8 cellular contexts compared by ENCODE assay signal in the genomic region with DNA sequence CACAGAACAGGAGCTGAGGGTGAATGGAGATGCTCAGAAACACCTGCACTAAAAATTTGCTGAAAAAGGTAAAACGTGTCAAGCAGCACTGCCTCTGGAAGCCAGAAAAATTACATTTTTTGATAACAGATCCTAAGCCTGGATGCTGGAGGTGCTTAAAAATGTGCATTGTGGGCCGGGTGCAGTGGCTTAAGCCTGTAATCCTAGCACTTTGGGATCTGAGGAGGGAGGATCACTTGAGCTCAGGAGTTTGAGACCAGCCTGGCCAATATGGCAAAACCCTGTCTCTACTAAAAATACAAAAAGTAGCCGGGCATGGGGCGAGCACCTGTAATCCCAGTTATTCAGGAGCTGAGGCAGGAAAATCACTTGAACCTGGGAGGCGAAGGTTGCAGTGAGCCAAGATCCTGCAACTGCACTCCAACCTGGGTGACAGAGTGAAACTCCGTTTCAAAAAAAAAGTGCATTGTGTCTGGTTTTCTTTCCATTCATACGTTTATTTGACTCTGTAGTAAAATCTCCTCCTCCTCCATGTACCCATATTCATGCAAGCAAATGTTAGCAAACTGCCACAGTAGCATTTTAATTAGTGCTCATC. TPM values are rescaled to one million over a fixed set of nuclear protein-coding genes. Genes with fewer than 3 reads are reported as not detected.
DNase-seq lines count a peak whose midpoint lies in the region; ATAC-seq, FAIRE-seq and TF ChIP-seq lines count a peak whose summit lies in the region.

No MANE protein-coding gene starts in this region.

- peak overlapping the region; percentile 93 for H3K4me2 ChIP-seq in K562 (ENCODE audit: insufficient read depth, low read length)

- H3K9me3 ChIP-seq in K562 (replicated peaks; ENCODE audit: control insufficient read depth, insufficient read depth, low read depth, low read length), result no peaks in the 10 kb centered on the region
- H3K9me3 ChIP-seq in mononuclear cell (ENCODE audit: low read depth, low read length), result no peaks in the 10 kb centered on the region

- H2AFZ ChIP-seq in ACC112 (ENCODE audit: low read length, unreplicated experiment), result peak overlapping the region; percentile 67
- H2AFZ ChIP-seq in K562 (ENCODE audit: low read depth, low read length), result peak overlapping the region; percentile 99

- CTCF ChIA-PET in K562 (lab: Yijun Ruan, JAX; ENCODE audit: low intra/inter-chr PET ratio), result no interaction called here

- BruUV-seq in K562 (replicated peaks; lab: Mats Ljungman, UMichigan), result no TSS peak

- POLR2A ChIA-PET in K562 (lab: Yijun Ruan, JAX), result interaction anchor here (0.5 to 0.7 kb wide), 2 partner anchors 25 to 136 kb away, joined by 3 to 4 read pairs; a partner anchor contains a TSS

- H3K79me2 ChIP-seq in ACC112 (ENCODE audit: control insufficient read depth, insufficient read depth, low read length, unreplicated experiment), result no peaks in the 10 kb centered on the region
- H3K79me2 ChIP-seq in K562 (ENCODE audit: control insufficient read depth, insufficient read depth, low read length), result no peaks in the 10 kb centered on the region

- intact Hi-C loops in K562 (cut with micrococcal nuclease), result no loop called here

- H3K27me3 ChIP-seq in ACC112 (ENCODE audit: insufficient read depth, low read length) (no peaks in the 10 kb centered on the region), K562 (ENCODE audit: control insufficient read depth in 2 of 2, insufficient read depth in 2 of 2, low read length in 2 of 2) (no peaks in the 10 kb centered on the region), mononuclear cell (ENCODE audit: insufficient read depth, low read length) (no peaks in the 10 kb centered on the region)

- ATAC-seq in HG02970 (IDR thresholded peaks at IDR 0.05; ENCODE audit: low FRiP score, unreplicated experiment) (peak; percentile 14), K562 (peak; percentile 34), GM18511 (IDR thresholded peaks at IDR 0.05; ENCODE audit: unreplicated experiment) (no peak)

- peak overlapping the region; percentile 79 for H3K4me3 ChIP-seq in ACC112 (ENCODE audit: low read depth, low read length)
- H3K4me3 ChIP-seq in K562, result peak overlapping the region; percentile 54
- H3K4me3 ChIP-seq in mononuclear cell (ENCODE audit: low read length), result peak overlapping the region; percentile 74

- TF ChIP-seq RAD21 in K562 (CRISPR knock-in tag; conservative IDR thresholded peaks at IDR 0.05 in 1 of 2, IDR thresholded peaks at IDR 0.05 in 1 of 2), result 0 out of 4 replicates have a peak, but pooled peaks of 1 of the 2 experiments have one; percentile 1

- TF ChIP-seq POLR2A in K562 (conservative IDR thresholded peaks at IDR 0.05), result no peak

- WGBS in K562 (ENCODE audit: insufficient coverage, low coverage, missing lambda C conversion rate), result 18% methylated on average over 7 of the region's 7 CpGs

- no peak for FAIRE-seq in K562 (lab: Jason Lieb, UNC)

- H3K36me3 ChIP-seq in ACC112 (ENCODE audit: insufficient read depth, low read length) (no peaks in the 10 kb centered on the region), K562 (ENCODE audit: control insufficient read depth, insufficient read depth, low read length) (no peaks in the 10 kb centered on the region)

- no peaks in the 10 kb centered on the region for H4K20me1 ChIP-seq in K562 (replicated peaks; ENCODE audit: control insufficient read depth, insufficient read depth, low read length)

- no peak for TF ChIP-seq EP300 in K562 (IDR thresholded peaks at IDR 0.05; ENCODE audit: low read length)

- no peaks in the 10 kb centered on the region for H3K9me1 ChIP-seq in K562 (ENCODE audit: control insufficient read depth, insufficient read depth, low read length)

- peak overlapping the region; percentile 53 for H3K27ac ChIP-seq in ACC112 (ENCODE audit: low read depth, low read length)
- H3K27ac ChIP-seq in K562 (ENCODE audit: extremely low read depth, low read depth, low read length), result peak overlapping the region; percentile 73

- no peak for DNase-seq in K562 (ENCODE audit: extremely low read depth in 1 of 4, low spot score in 3 of 4)
- DNase-seq in SK-N-DZ (ENCODE audit: low spot score), result no peak
- no peak for DNase-seq in HuH-7 (ENCODE audit: low spot score)
- DNase-seq in CD1c-positive myeloid dendritic cell (ENCODE audit: extremely low spot score), result no peak

- in situ Hi-C loops in K562 (cut with MboI), result no loop called here

- peak overlapping the region; percentile 12 to 75; a peak in 3 of 4 replicates for H3K9ac ChIP-seq in K562 (ENCODE audit: insufficient read depth in 1 of 2, low read depth in 2 of 2, low read length in 2 of 2)

- TF ChIP-seq CTCF in K562 (IDR thresholded peaks at IDR 0.05 in 2 of 3, conservative IDR thresholded peaks at IDR 0.05 in 1 of 3; ENCODE audit: insufficient read depth in 2 of 3, low read depth in 1 of 3, low read length in 3 of 3), result no peak

- H3K4me1 ChIP-seq in ACC112 (ENCODE audit: control insufficient read depth, insufficient read depth, low read length, unreplicated experiment), result peaks cover 12% of the 10 kb centered on the region
- H3K4me1 ChIP-seq in K562 (replicated peaks in 1 of 2; ENCODE audit: control insufficient read depth in 2 of 2, insufficient read depth in 2 of 2, low read length in 2 of 2), result peaks cover 3 to 22% of the 10 kb centered on the region in 2 experiments; a peak in 4 of 5 replicates
- peaks cover 44% of the 10 kb centered on the region for H3K4me1 ChIP-seq in mononuclear cell (ENCODE audit: insufficient read depth, low read length)

RNA-seq across cellular contexts. Expression of a gene that starts 0.6 kb away (rescaled TPM):
- 27.1 and 31.9 TPM in 2 replicates for total RNA-seq in K562 (2011; cell fraction: chromatin; rRNA removed; ENCODE audit: low replicate concordance)
- 9.3 and 13.9 TPM in 2 replicates for total RNA-seq in K562 (2011; cell fraction: nucleolus; rRNA removed)
- total RNA-seq in K562 (2011; cell fraction: nucleoplasm; rRNA removed), result 16.0 and 21.1 TPM in 2 replicates
- total RNA-seq in K562 (2014; rRNA removed) (2.8 and 3.6 TPM in 2 replicates), K562 (2014; rRNA removed; fragmentation: Illumina TruSeq; extraction: Trizol) (4.3 and 4.7 TPM in 2 replicates), K562 (2015; rRNA removed; fragmentation: Illumina TruSeq; extraction: Trizol) (3.4 and 3.7 TPM in 2 replicates), K562 (2021) (3.9 and 4.2 TPM in 2 replicates), mononuclear cell (51.2 TPM)
- polyA plus RNA-seq in K562 (2011; rRNA removed) (8.5 and 11.2 TPM in 2 replicates), K562 (2014; fragmentation: Illumina TruSeq; extraction: Trizol) (4.2 and 4.7 TPM in 2 replicates), K562 (2014; fragmentation: Nextera tagmentation; extraction: Ambion mirVana) (1 to 10 TPM in 1 of 2 experiments, under 1 TPM in 1; 0.84 to 2.5 TPM), K562 (2014; rRNA removed) (4.0 and 4.1 TPM in 2 replicates)
- 2.8 and 4.4 TPM in 2 replicates for polyA plus RNA-seq in K562 (2011; cell fraction: cytosol; rRNA removed)
- 26.6 and 31.8 TPM in 2 replicates for polyA plus RNA-seq in K562 (2011; cell fraction: nucleus; rRNA removed)
- polyA plus RNA-seq in K562 (2012), result 3.9 and 10.6 TPM in 2 replicates
- polyA minus RNA-seq in K562 (2011; rRNA and poly(A)+ RNA removed), result 9.1 and 10.0 TPM in 2 replicates
- 1.5 and 3.4 TPM in 2 replicates for polyA minus RNA-seq in K562 (2011; cell fraction: cytosol; rRNA and poly(A)+ RNA removed)
- 6.9 and 12.1 TPM in 2 replicates for polyA minus RNA-seq in K562 (2011; cell fraction: nucleus; rRNA and poly(A)+ RNA removed)
- polyA plus RNA-seq in SK-N-DZ (2014; cell fraction: cytosol; rRNA removed), result 0.12 TPM in 1 of 2 replicates, not detected in the other
- 0.08 and 0.46 TPM in 2 replicates for polyA plus RNA-seq in SK-N-DZ (2014; cell fraction: nucleus; rRNA removed)

RNA-seq across cellular contexts. Expression of a gene that starts 18.6 kb away (rescaled TPM):
- 52.6 and 53.2 TPM in 2 replicates for total RNA-seq in K562 (2011; cell fraction: chromatin; rRNA removed; ENCODE audit: low replicate concordance)
- 31.5 and 32.4 TPM in 2 replicates for total RNA-seq in K562 (2011; cell fraction: nucleolus; rRNA removed)
- total RNA-seq in K562 (2011; cell fraction: nucleoplasm; rRNA removed), result 41.5 and 49.2 TPM in 2 replicates
- total RNA-seq in K562 (2014; rRNA removed) (5.9 and 8.1 TPM in 2 replicates), K562 (2014; rRNA removed; fragmentation: Illumina TruSeq; extraction: Trizol) (10.0 and 10.1 TPM in 2 replicates), K562 (2015; rRNA removed; fragmentation: Illumina TruSeq; extraction: Trizol) (7.9 and 8.6 TPM in 2 replicates), K562 (2021) (10.1 and 11.5 TPM in 2 replicates), mononuclear cell (29.2 TPM)
- polyA plus RNA-seq in K562 (2011; rRNA removed) (15.5 and 17.1 TPM in 2 replicates), K562 (2014; fragmentation: Illumina TruSeq; extraction: Trizol) (9.1 and 9.3 TPM in 2 replicates), K562 (2014; fragmentation: Nextera tagmentation; extraction: Ambion mirVana) (10 to 100 TPM in 1 of 2 experiments, 1 to 10 TPM in 1; 8.4 to 11.7 TPM), K562 (2014; rRNA removed) (10.2 and 11.9 TPM in 2 replicates)
- polyA plus RNA-seq in K562 (2011; cell fraction: cytosol; rRNA removed), result 11.3 and 11.6 TPM in 2 replicates
- 46.8 and 65.8 TPM in 2 replicates for polyA plus RNA-seq in K562 (2011; cell fraction: nucleus; rRNA removed)
- 8.6 and 14.3 TPM in 2 replicates for polyA plus RNA-seq in K562 (2012)
- polyA minus RNA-seq in K562 (2011; rRNA and poly(A)+ RNA removed), result 22.6 and 30.6 TPM in 2 replicates
- polyA minus RNA-seq in K562 (2011; cell fraction: cytosol; rRNA and poly(A)+ RNA removed), result 6.9 and 8.7 TPM in 2 replicates
- polyA minus RNA-seq in K562 (2011; cell fraction: nucleus; rRNA and poly(A)+ RNA removed), result 23.0 and 33.8 TPM in 2 replicates
- polyA plus RNA-seq in SK-N-DZ (2014; cell fraction: cytosol; rRNA removed), result 2.0 and 3.3 TPM in 2 replicates
- polyA plus RNA-seq in SK-N-DZ (2014; cell fraction: nucleus; rRNA removed), result 3.6 and 6.1 TPM in 2 replicates

RNA-seq across cellular contexts. Expression of a gene that starts 36.5 kb away (rescaled TPM):
- 20.7 and 24.8 TPM in 2 replicates for total RNA-seq in K562 (2011; cell fraction: chromatin; rRNA removed; ENCODE audit: low replicate concordance)
- 11.8 and 12.0 TPM in 2 replicates for total RNA-seq in K562 (2011; cell fraction: nucleolus; rRNA removed)
- total RNA-seq in K562 (2011; cell fraction: nucleoplasm; rRNA removed), result 14.7 and 20.5 TPM in 2 replicates
- total RNA-seq in K562 (2014; rRNA removed), result 2.7 and 3.1 TPM in 2 replicates
- 5.8 and 6.8 TPM in 2 replicates for total RNA-seq in K562 (2014; rRNA removed; fragmentation: Illumina TruSeq; extraction: Trizol)
- total RNA-seq in K562 (2015; rRNA removed; fragmentation: Illumina TruSeq; extraction: Trizol), result 4.4 and 5.3 TPM in 2 replicates
- 5.1 and 6.4 TPM in 2 replicates for total RNA-seq in K562 (2021)
- polyA plus RNA-seq in K562 (2011; rRNA removed), result 10.1 and 11.2 TPM in 2 replicates
- 3.7 and 5.9 TPM in 2 replicates for polyA plus RNA-seq in K562 (2011; cell fraction: cytosol; rRNA removed)
- 19.2 and 19.7 TPM in 2 replicates for polyA plus RNA-seq in K562 (2011; cell fraction: nucleus; rRNA removed)
- 5.5 and 7.0 TPM in 2 replicates for polyA plus RNA-seq in K562 (2012)
- 6.1 and 7.6 TPM in 2 replicates for polyA plus RNA-seq in K562 (2014; fragmentation: Illumina TruSeq; extraction: Trizol)
- 1 to 10 TPM; 3.5 to 7.5 TPM for polyA plus RNA-seq in K562 (2014; fragmentation: Nextera tagmentation; extraction: Ambion mirVana)
- polyA plus RNA-seq in K562 (2014; rRNA removed), result 6.2 and 7.7 TPM in 2 replicates
- polyA minus RNA-seq in K562 (2011; rRNA and poly(A)+ RNA removed), result 15.3 and 16.2 TPM in 2 replicates
- 4.1 and 5.9 TPM in 2 replicates for polyA minus RNA-seq in K562 (2011; cell fraction: cytosol; rRNA and poly(A)+ RNA removed)
- polyA minus RNA-seq in K562 (2011; cell fraction: nucleus; rRNA and poly(A)+ RNA removed), result 4.7 and 11.4 TPM in 2 replicates
- total RNA-seq in mononuclear cell, result 32.0 TPM
- 0.13 and 0.29 TPM in 2 replicates for polyA plus RNA-seq in SK-N-DZ (2014; cell fraction: cytosol; rRNA removed)
- 0.18 and 2.4 TPM in 2 replicates for polyA plus RNA-seq in SK-N-DZ (2014; cell fraction: nucleus; rRNA removed)

RNA-seq across cellular contexts. Expression of a gene that starts 38.8 kb away (rescaled TPM):
- 19.6 and 24.0 TPM in 2 replicates for total RNA-seq in K562 (2011; cell fraction: chromatin; rRNA removed; ENCODE audit: low replicate concordance)
- total RNA-seq in K562 (2011; cell fraction: nucleolus; rRNA removed), result 4.6 and 4.8 TPM in 2 replicates
- 16.4 and 24.1 TPM in 2 replicates for total RNA-seq in K562 (2011; cell fraction: nucleoplasm; rRNA removed)
- 0.45 and 1.0 TPM in 2 replicates for total RNA-seq in K562 (2014; rRNA removed)
- total RNA-seq in K562 (2014; rRNA removed; fragmentation: Illumina TruSeq; extraction: Trizol), result 1.2 and 1.4 TPM in 2 replicates
- total RNA-seq in K562 (2015; rRNA removed; fragmentation: Illumina TruSeq; extraction: Trizol), result 0.98 and 1.3 TPM in 2 replicates
- total RNA-seq in K562 (2021), result 1.4 and 1.5 TPM in 2 replicates
- polyA plus RNA-seq in K562 (2011; rRNA removed), result 3.5 and 7.6 TPM in 2 replicates
- polyA plus RNA-seq in K562 (2011; cell fraction: cytosol; rRNA removed), result 0.51 and 1.6 TPM in 2 replicates
- 24.8 and 44.0 TPM in 2 replicates for polyA plus RNA-seq in K562 (2011; cell fraction: nucleus; rRNA removed)
- 1.1 and 3.0 TPM in 2 replicates for polyA plus RNA-seq in K562 (2012)
- 0.71 and 1.00 TPM in 2 replicates for polyA plus RNA-seq in K562 (2014; fragmentation: Illumina TruSeq; extraction: Trizol)
- under 1 TPM; 0.21 to 0.41 TPM for polyA plus RNA-seq in K562 (2014; fragmentation: Nextera tagmentation; extraction: Ambion mirVana)
- polyA plus RNA-seq in K562 (2014; rRNA removed), result 1.1 and 1.3 TPM in 2 replicates
- polyA minus RNA-seq in K562 (2011; rRNA and poly(A)+ RNA removed), result 5.6 and 15.4 TPM in 2 replicates
- 0.19 and 0.82 TPM in 2 replicates for polyA minus RNA-seq in K562 (2011; cell fraction: cytosol; rRNA and poly(A)+ RNA removed)
- polyA minus RNA-seq in K562 (2011; cell fraction: nucleus; rRNA and poly(A)+ RNA removed), result 3.4 and 18.0 TPM in 2 replicates
- 19.4 TPM for total RNA-seq in mononuclear cell
- 0.38 TPM in 1 of 2 replicates, not detected in the other for polyA plus RNA-seq in SK-N-DZ (2014; cell fraction: cytosol; rRNA removed)
- polyA plus RNA-seq in SK-N-DZ (2014; cell fraction: nucleus; rRNA removed), result 0.26 and 1.3 TPM in 2 replicates

RNA-seq across cellular contexts. Expression of a gene that starts 56.3 kb away (rescaled TPM):
- 41.4 and 45.8 TPM in 2 replicates for total RNA-seq in K562 (2011; cell fraction: chromatin; rRNA removed; ENCODE audit: low replicate concordance)
- 30.1 and 32.4 TPM in 2 replicates for total RNA-seq in K562 (2011; cell fraction: nucleolus; rRNA removed)
- 28.4 and 29.5 TPM in 2 replicates for total RNA-seq in K562 (2011; cell fraction: nucleoplasm; rRNA removed)
- total RNA-seq in K562 (2014; rRNA removed) (6.7 and 6.8 TPM in 2 replicates), K562 (2014; rRNA removed; fragmentation: Illumina TruSeq; extraction: Trizol) (17.2 and 17.6 TPM in 2 replicates), K562 (2015; rRNA removed; fragmentation: Illumina TruSeq; extraction: Trizol) (15.9 and 16.2 TPM in 2 replicates), K562 (2021) (13.0 and 13.5 TPM in 2 replicates), mononuclear cell (11.1 TPM)
- polyA plus RNA-seq in K562 (2011; rRNA removed) (18.9 and 23.2 TPM in 2 replicates), K562 (2014; fragmentation: Illumina TruSeq; extraction: Trizol) (19.4 and 22.1 TPM in 2 replicates), K562 (2014; fragmentation: Nextera tagmentation; extraction: Ambion mirVana) (10 to 100 TPM in 1 of 2 experiments, 1 to 10 TPM in 1; 7.0 to 16.4 TPM), K562 (2014; rRNA removed) (18.0 and 21.7 TPM in 2 replicates)
- polyA plus RNA-seq in K562 (2011; cell fraction: cytosol; rRNA removed), result 13.3 and 16.1 TPM in 2 replicates
- 33.9 and 39.5 TPM in 2 replicates for polyA plus RNA-seq in K562 (2011; cell fraction: nucleus; rRNA removed)
- 12.6 and 22.3 TPM in 2 replicates for polyA plus RNA-seq in K562 (2012)
- 22.7 and 32.0 TPM in 2 replicates for polyA minus RNA-seq in K562 (2011; rRNA and poly(A)+ RNA removed)
- 6.4 and 8.2 TPM in 2 replicates for polyA minus RNA-seq in K562 (2011; cell fraction: cytosol; rRNA and poly(A)+ RNA removed)
- polyA minus RNA-seq in K562 (2011; cell fraction: nucleus; rRNA and poly(A)+ RNA removed), result 11.0 and 19.7 TPM in 2 replicates
- polyA plus RNA-seq in SK-N-DZ (2014; cell fraction: cytosol; rRNA removed), result 17.2 and 17.9 TPM in 2 replicates
- 19.9 and 23.3 TPM in 2 replicates for polyA plus RNA-seq in SK-N-DZ (2014; cell fraction: nucleus; rRNA removed)
